In the genomic region with DNA sequence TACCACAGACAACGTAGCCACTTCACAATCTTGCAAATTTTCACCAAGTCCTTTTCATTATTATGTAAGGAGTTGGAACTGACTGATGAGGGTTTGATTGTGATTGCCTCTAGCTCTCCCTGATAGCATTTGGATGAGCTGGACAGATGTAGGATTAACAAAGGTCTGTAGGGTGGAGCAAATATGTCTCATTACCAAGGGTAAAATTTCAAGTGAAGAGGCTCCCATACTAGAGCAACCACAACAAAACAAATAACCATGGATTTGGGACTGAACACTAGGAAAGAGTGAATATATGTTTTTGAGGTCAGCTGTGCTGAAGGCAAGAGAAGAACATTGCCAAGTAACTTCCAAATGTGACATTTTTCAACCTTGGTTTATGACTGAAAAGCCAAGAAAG, we compare ENCODE assay signal across 19 cellular contexts.
DNase-seq lines count a peak whose midpoint lies in the region; ATAC-seq and TF ChIP-seq lines count a peak whose summit lies in the region.
"Had no signal": no experiment of that assay in that cellular context is flagged by ENCODE, and none has a peak within 500 bp of the region (broad histone marks: within the 10 kb centered on the region; RNA-seq: fewer than 3 reads in every experiment).

No MANE protein-coding gene starts in this region.

- no peaks in the 10 kb centered on the region for H3K23me2 ChIP-seq in H9 (ENCODE audit: insufficient read length, low read depth, low read length, poor library complexity, severe bottlenecking)

- no peak overlapping the region for H4K8ac ChIP-seq in H9 (replicated peaks; ENCODE audit: insufficient read length, low read depth, low read length)

- H3K9me3 Mint-ChIP-seq in H9 (no peaks in the 10 kb centered on the region), natural killer cell (peaks cover 2 to 14% of the 10 kb centered on the region in 2 donors)

- no peak overlapping the region for H3K23ac ChIP-seq in H9 (ENCODE audit: insufficient read length, low read depth, low read length)

- no peak overlapping the region for H2BK15ac ChIP-seq in H9 (ENCODE audit: low read depth, low read length)

- no peak overlapping the region for H4K5ac ChIP-seq in H9 (ENCODE audit: insufficient read length, low read depth, low read length)

- H3K79me1 ChIP-seq in H9 (ENCODE audit: insufficient read depth, low read depth, low read length, poor library complexity, severe bottlenecking), result no peaks in the 10 kb centered on the region

- H3K9me3 ChIP-seq in H9 (ENCODE audit: control insufficient read depth, low read depth, low read length) (no peaks in the 10 kb centered on the region), iPS-20b (ENCODE audit: insufficient read depth, low read depth, low read length) (no peaks in the 10 kb centered on the region), osteoblast (ENCODE audit: low read depth, low read length) (no peaks in the 10 kb centered on the region), ascending aorta (no peaks in the 10 kb centered on the region)
- H3K9me3 ChIP-seq: BLaER1 had no signal

- H3K4me1 ChIP-seq in H9 (ENCODE audit: insufficient read depth, low read length) (peaks cover 7% of the 10 kb centered on the region; the same call in 1 of the 2 replicates), iPS-20b (ENCODE audit: insufficient read depth, low read length) (peaks cover 14% of the 10 kb centered on the region; the same call in 1 of the 2 replicates), osteoblast (ENCODE audit: insufficient read depth, low read length) (no peaks in the 10 kb centered on the region), ascending aorta (no peaks in the 10 kb centered on the region)
- H3K4me1 ChIP-seq: BLaER1 had no signal

- H3K4me1 Mint-ChIP-seq in H9, result peaks cover 23 to 26% of the 10 kb centered on the region in 2 experiments
- H3K4me1 Mint-ChIP-seq in natural killer cell, result peaks cover 66 to 69% of the 10 kb centered on the region in 2 donors
- H3K4me1 Mint-ChIP-seq: CD4-positive, alpha-beta memory T cell had no signal

- peak overlapping the region; percentile 20; the same call in 1 of the 2 replicates for H3K4me3 ChIP-seq in iPS-20b (ENCODE audit: low read length)
- no peak overlapping the region for H3K4me3 ChIP-seq in osteoblast (ENCODE audit: insufficient read depth, low read length)
- no peak overlapping the region for H3K4me3 ChIP-seq in ascending aorta
- H3K4me3 ChIP-seq: BLaER1 had no signal

- H3K9ac ChIP-seq in H9 (ENCODE audit: extremely low read depth, insufficient read length, low read length), result no peak overlapping the region
- H3K9ac ChIP-seq in iPS-20b (ENCODE audit: low read depth, low read length), result no peak overlapping the region
- H3K9ac ChIP-seq: BLaER1 had no signal

- no peaks in the 10 kb centered on the region for H3K79me2 ChIP-seq in H9 (ENCODE audit: insufficient read depth, low read length)
- H3K79me2 ChIP-seq in osteoblast (ENCODE audit: insufficient read depth, low read length), result no peaks in the 10 kb centered on the region

- H4K20me1 ChIP-seq in H9 (ENCODE audit: control insufficient read depth, insufficient read depth, insufficient read length) (no peaks in the 10 kb centered on the region), osteoblast (ENCODE audit: insufficient read depth, low read length) (no peaks in the 10 kb centered on the region)
- H4K20me1 ChIP-seq: BLaER1 had no signal

- no peak overlapping the region for H3K56ac ChIP-seq in H9 (ENCODE audit: insufficient read length, low read depth, low read length)

- H2BK20ac ChIP-seq in H9 (ENCODE audit: low read depth, low read length, poor library complexity, severe bottlenecking), result no peak overlapping the region

- H2AK5ac ChIP-seq in H9 (ENCODE audit: insufficient read length, low read length), result peak overlapping the region; percentile 65

- H3K4me2 ChIP-seq in H9 (ENCODE audit: insufficient read depth, insufficient read length, low read length), result peak overlapping the region; percentile 46
- no peak overlapping the region for H3K4me2 ChIP-seq in osteoblast (ENCODE audit: insufficient read depth, low read length)
- H3K4me2 ChIP-seq: BLaER1 had no signal

- H3K27ac ChIP-seq in H9 (ENCODE audit: insufficient read length, low read depth, low read length), result peak overlapping the region; percentile 91
- H3K27ac ChIP-seq in iPS-20b (ENCODE audit: low read length), result peak overlapping the region; percentile 41
- H3K27ac ChIP-seq in osteoblast (ENCODE audit: low read depth, low read length), result no peak overlapping the region
- no peak overlapping the region for H3K27ac ChIP-seq in ascending aorta
- H3K27ac ChIP-seq: BLaER1 had no signal

- TF ChIP-seq CTCF in H9 (conservative IDR thresholded peaks at IDR 0.05), result no peak
- TF ChIP-seq CTCF in natural killer cell (IDR thresholded peaks at IDR 0.05), result no peak
- TF ChIP-seq CTCF in osteoblast (IDR thresholded peaks at IDR 0.05; ENCODE audit: extremely low read depth, low read depth, low read length), result no peak
- no peak for TF ChIP-seq CTCF in ascending aorta (IDR thresholded peaks at IDR 0.05)

- no peak overlapping the region for H3K14ac ChIP-seq in H9 (ENCODE audit: insufficient read depth, low read length)

- no CpG with 5 or more reads among the region's 1 CpG for WGBS in H9 (ENCODE audit: extremely low coverage, insufficient read length, low lambda C conversion rate)

- ATAC-seq in natural killer cell (no peak), HG03520 (IDR thresholded peaks at IDR 0.05; ENCODE audit: unreplicated experiment) (no peak)
- ATAC-seq: HCT116, HepG2 had no signal

- peak overlapping the region; percentile 62 for H2BK12ac ChIP-seq in H9 (ENCODE audit: insufficient read length, low read depth, low read length)

- H3K4me3 Mint-ChIP-seq in H9, result 0 out of 5 replicates have a peak overlapping the region, but pooled peaks of 1 of the 2 experiments have one; percentile 14
- peak overlapping the region; percentile 62 for H3K4me3 Mint-ChIP-seq in natural killer cell
- H3K4me3 Mint-ChIP-seq: CD14-positive monocyte; CD4-positive, alpha-beta memory T cell; HFFc6; IgD-negative memory B cell had no signal

- H3K27me3 ChIP-seq in H9 (ENCODE audit: insufficient read depth, low read length), result no peaks in the 10 kb centered on the region
- no peaks in the 10 kb centered on the region for H3K27me3 ChIP-seq in iPS-20b (ENCODE audit: insufficient read depth, low read length)
- no peaks in the 10 kb centered on the region for H3K27me3 ChIP-seq in osteoblast (ENCODE audit: insufficient read depth, low read length)
- H3K27me3 ChIP-seq in ascending aorta, result no peaks in the 10 kb centered on the region
- H3K27me3 ChIP-seq: BLaER1 had no signal

- intact Hi-C loops in natural killer cell (cut with micrococcal nuclease), result loop anchor here (10.0 kb wide), 1 partner anchor 801 kb away; the partner anchor contains the start of gene PLXDC2
- intact Hi-C loops in ascending aorta (cut with DNase I), result no loop called here

- no peaks in the 10 kb centered on the region for H3K36me3 ChIP-seq in iPS-20b (ENCODE audit: insufficient read depth, low read depth, low read length)
- no peaks in the 10 kb centered on the region for H3K36me3 ChIP-seq in osteoblast (ENCODE audit: insufficient read depth, low read length)
- H3K36me3 ChIP-seq in ascending aorta, result no peaks in the 10 kb centered on the region
- H3K36me3 ChIP-seq: BLaER1 had no signal

- peak overlapping the region; percentile 36 for H3T11ph ChIP-seq in H9 (ENCODE audit: low read length)

- H3K27me3 Mint-ChIP-seq in H9 (ENCODE audit: low read depth) (no peaks in the 10 kb centered on the region), natural killer cell (ENCODE audit: low read depth in 2 of 2) (no peaks in the 10 kb centered on the region)
- H3K27me3 Mint-ChIP-seq: CD4-positive, alpha-beta memory T cell; IgD-negative memory B cell had no signal

- DNase-seq in H9, result no peak
- peak; percentile 51 for DNase-seq in LHCN-M2 (ENCODE audit: low read depth)
- no peak for DNase-seq in natural killer cell
- DNase-seq in osteoblast (ENCODE audit: insufficient read length, low spot score, missing footprints), result no peak
- no peak for DNase-seq in ascending aorta (ENCODE audit: low spot score in 2 of 2)
- DNase-seq in KG1 (lab: John Stamatoyannopoulos, UW), result no peak
- DNase-seq: 8988T; CD4-positive, alpha-beta memory T cell; DMS79 treated with DMSO at 0.1 percent for 48 hours; GF-D8; HFFc6; KBM-7 had no signal

- H3K27ac Mint-ChIP-seq in H9 (peak overlapping the region; percentile 17 to 97 (median 35); a peak in 5 of 7 replicates), natural killer cell (peak overlapping the region; percentile 80 to 93)
- H3K27ac Mint-ChIP-seq: CD4-positive, alpha-beta memory T cell; HFFc6; IgD-negative memory B cell had no signal

- no peak overlapping the region for H2BK5ac ChIP-seq in H9 (ENCODE audit: insufficient read length, low read length)

- H2BK120ac ChIP-seq in H9 (ENCODE audit: low read depth, low read length, poor library complexity, severe bottlenecking), result no peak overlapping the region

- H3K18ac ChIP-seq in H9 (ENCODE audit: insufficient read length, low read depth, low read length), result no peak overlapping the region

- H2AFZ ChIP-seq in H9 (ENCODE audit: low read length) (peak overlapping the region; percentile 40), osteoblast (ENCODE audit: low read length) (no peak overlapping the region)

- no peak overlapping the region for H3K4ac ChIP-seq in H9 (ENCODE audit: low read depth, low read length)

- H4K91ac ChIP-seq in H9 (ENCODE audit: insufficient read length, low read depth, low read length), result no peak overlapping the region

- peaks cover 0 to 11% (median 3%) of the 10 kb centered on the region in 3 experiments; a peak in 6 of 7 replicates for H3K36me3 Mint-ChIP-seq in H9 (ENCODE audit: insufficient read depth in 1 of 3, low read depth in 3 of 3)
- peaks cover 10% of the 10 kb centered on the region for H3K36me3 Mint-ChIP-seq in natural killer cell
- H3K36me3 Mint-ChIP-seq: CD4-positive, alpha-beta memory T cell had no signal

Comparison
In these comparisons a context has a peak if more than half of its experiments do, and no peak if none do; other contexts are left out.
1. H3K27ac ChIP-seq: peak in H9 (single experiment) and iPS-20b (single experiment); none in osteoblast (single experiment) and ascending aorta (0 of 2).